20 cellular contexts compared by ENCODE assay signal in genomic region chr17:5901731-5902660, GRCh38.
DNase-seq lines count a peak whose midpoint lies in the region; TF ChIP-seq lines count a peak whose summit lies in the region.
"Had no signal": no experiment of that assay in that cellular context is flagged by ENCODE, and none has a peak within 500 bp of the region (broad histone marks: within the 10 kb centered on the region; RNA-seq: fewer than 3 reads in every experiment).

No MANE protein-coding gene starts in this region.

- no peak overlapping the region for H3K56ac ChIP-seq in H9 (ENCODE audit: insufficient read length, low read depth, low read length)

- no peak overlapping the region for H2BK15ac ChIP-seq in H9 (ENCODE audit: low read depth, low read length)

- H3K27ac Mint-ChIP-seq in H9, result peak overlapping the region in 2 of 3 experiments; percentile 8 to 49; a peak in 2 of 7 replicates
- no peak overlapping the region for H3K27ac Mint-ChIP-seq in endodermal cell
- peak overlapping the region; percentile 94 for H3K27ac Mint-ChIP-seq in neural progenitor cell
- H3K27ac Mint-ChIP-seq: B cell had no signal

- H3T11ph ChIP-seq in H9 (ENCODE audit: low read length), result no peak overlapping the region

- H3K27ac ChIP-seq in H9 (ENCODE audit: insufficient read length, low read depth, low read length), result no peak overlapping the region
- peak overlapping the region; percentile 79 for H3K27ac ChIP-seq in endodermal cell (ENCODE audit: low read depth, low read length)
- H3K27ac ChIP-seq in neural progenitor cell, result no peak overlapping the region
- H3K27ac ChIP-seq: A549, PC-9 had no signal

- H4K8ac ChIP-seq in H9 (replicated peaks; ENCODE audit: insufficient read length, low read depth, low read length), result no peak overlapping the region

- no peak overlapping the region for H4K91ac ChIP-seq in H9 (ENCODE audit: insufficient read length, low read depth, low read length)

- no peak overlapping the region for H2AFZ ChIP-seq in H9 (ENCODE audit: low read length)
- peak overlapping the region; percentile 42 for H2AFZ ChIP-seq in neural progenitor cell (replicated peaks)
- H2AFZ ChIP-seq: PC-9 had no signal

- H3K4me2 ChIP-seq in H9 (ENCODE audit: insufficient read depth, insufficient read length, low read length) (no peak overlapping the region), neural progenitor cell (no peak overlapping the region)
- H3K4me2 ChIP-seq: A549, PC-9 had no signal

- H3K79me1 ChIP-seq in H9 (ENCODE audit: insufficient read depth, low read depth, low read length, poor library complexity, severe bottlenecking), result no peaks in the 10 kb centered on the region

- H3K4me3 ChIP-seq in endodermal cell (ENCODE audit: low read length) (no peak overlapping the region), neural progenitor cell (no peak overlapping the region)
- H3K4me3 ChIP-seq: A549, GM12878, PC-9 had no signal

- peaks cover 2 to 20% (median 16%) of the 10 kb centered on the region in 3 experiments; a peak in 6 of 7 replicates for H3K36me3 Mint-ChIP-seq in H9 (ENCODE audit: insufficient read depth in 1 of 3, low read depth in 3 of 3)
- H3K36me3 Mint-ChIP-seq in endodermal cell (ENCODE audit: low read depth), result no peaks in the 10 kb centered on the region
- no peaks in the 10 kb centered on the region for H3K36me3 Mint-ChIP-seq in neural progenitor cell

- WGBS in H9 (ENCODE audit: extremely low coverage, insufficient read length, low lambda C conversion rate), result no CpG with 5 or more reads among the region's 17 CpGs
- 80 to 86% methylated on average over 13 to 17 of the region's 17 CpGs for WGBS in endodermal cell (ENCODE audit: insufficient coverage in 1 of 2, insufficient read length in 1 of 2), 2 experiments

- H3K4me3 Mint-ChIP-seq in H9 (no peak overlapping the region), endodermal cell (no peak overlapping the region), neural progenitor cell (no peak overlapping the region)
- H3K4me3 Mint-ChIP-seq: B cell had no signal

- no peak overlapping the region for H3K23ac ChIP-seq in H9 (ENCODE audit: insufficient read length, low read depth, low read length)

- H3K4ac ChIP-seq in H9 (ENCODE audit: low read depth, low read length), result no peak overlapping the region

- peak; percentile 88 for DNase-seq in ELF-1 (ENCODE audit: low read depth, low spot score)
- peak; percentile 40 for DNase-seq in H9
- peak; percentile 43 for DNase-seq in endodermal cell
- no peak for DNase-seq in neural progenitor cell (ENCODE audit: low spot score)
- no peak for DNase-seq in NCI-H2081 (lab: John Stamatoyannopoulos, UW)
- no peak for DNase-seq in NCI-H1048 (lab: John Stamatoyannopoulos, UW)
- no peak for DNase-seq in midbrain (lab: John Stamatoyannopoulos, UW)
- DNase-seq in C1 segment of cervical spinal cord (lab: John Stamatoyannopoulos, UW), result no peak
- DNase-seq: DMS79, HCEC 1CT, Kasumi-1, NCI-H1436, NCI-H1930, NCI-H345, PC-9, RPMI8226, SHP77 had no signal

- H3K27me3 ChIP-seq in H9 (ENCODE audit: insufficient read depth, low read length) (no peaks in the 10 kb centered on the region), endodermal cell (ENCODE audit: control insufficient read depth, insufficient read depth, low read length, poor library complexity, severe bottlenecking) (no peaks in the 10 kb centered on the region), neural progenitor cell (no peaks in the 10 kb centered on the region)

- no peaks in the 10 kb centered on the region for H3K23me2 ChIP-seq in H9 (ENCODE audit: insufficient read length, low read depth, low read length, poor library complexity, severe bottlenecking)

- H3K9ac ChIP-seq in H9 (ENCODE audit: extremely low read depth, insufficient read length, low read length) (no peak overlapping the region), endodermal cell (ENCODE audit: extremely low read depth, low read length, poor library complexity, severe bottlenecking) (no peak overlapping the region), neural progenitor cell (no peak overlapping the region)

- no peak overlapping the region for H3K14ac ChIP-seq in H9 (ENCODE audit: insufficient read depth, low read length)

- peaks cover 3% of the 10 kb centered on the region; the same call in 1 of the 2 replicates for H3K4me1 ChIP-seq in H9 (ENCODE audit: insufficient read depth, low read length)
- no peaks in the 10 kb centered on the region for H3K4me1 ChIP-seq in endodermal cell (ENCODE audit: control insufficient read depth, insufficient read depth, low read length)
- peaks cover 8% of the 10 kb centered on the region for H3K4me1 ChIP-seq in neural progenitor cell
- H3K4me1 ChIP-seq: A549 had no signal

- no peak overlapping the region for H4K5ac ChIP-seq in H9 (ENCODE audit: insufficient read length, low read depth, low read length)

- peaks cover 9% of the 10 kb centered on the region for H3F3A ChIP-seq in neural progenitor cell (ENCODE audit: low read depth)

- H3K4me1 Mint-ChIP-seq in H9 (peaks cover 26% of the 10 kb centered on the region in 2 experiments), endodermal cell (peaks cover 9% of the 10 kb centered on the region), neural progenitor cell (peaks cover 22% of the 10 kb centered on the region)
- H3K4me1 Mint-ChIP-seq: B cell had no signal

- H2BK120ac ChIP-seq in H9 (ENCODE audit: low read depth, low read length, poor library complexity, severe bottlenecking), result no peak overlapping the region

- TF ChIP-seq CTCF in H9 (conservative IDR thresholded peaks at IDR 0.05) (no peak), endodermal cell (conservative IDR thresholded peaks at IDR 0.05) (no peak), neural progenitor cell (IDR thresholded peaks at IDR 0.05) (no peak)

- no peak overlapping the region for H3K18ac ChIP-seq in H9 (ENCODE audit: insufficient read length, low read depth, low read length)

- no peak overlapping the region for H2BK12ac ChIP-seq in H9 (ENCODE audit: insufficient read length, low read depth, low read length)

- peaks cover 2% of the 10 kb centered on the region; the same call in 1 of the 2 replicates for H3K27me3 Mint-ChIP-seq in H9 (ENCODE audit: low read depth)
- peaks cover 7% of the 10 kb centered on the region for H3K27me3 Mint-ChIP-seq in endodermal cell (ENCODE audit: insufficient read depth)
- peaks cover 2% of the 10 kb centered on the region for H3K27me3 Mint-ChIP-seq in neural progenitor cell (ENCODE audit: insufficient read depth, low read depth)

- H3K36me3 ChIP-seq in endodermal cell (ENCODE audit: control insufficient read depth, insufficient read depth, low read length), result no peaks in the 10 kb centered on the region
- no peaks in the 10 kb centered on the region for H3K36me3 ChIP-seq in neural progenitor cell

- H3K9me3 Mint-ChIP-seq in H9 (peaks cover 17 to 26% of the 10 kb centered on the region in 2 experiments), endodermal cell (peaks cover 23% of the 10 kb centered on the region), neural progenitor cell (peaks cover 16% of the 10 kb centered on the region)

- H3K79me2 ChIP-seq in H9 (ENCODE audit: insufficient read depth, low read length) (no peaks in the 10 kb centered on the region), neural progenitor cell (ENCODE audit: low read depth) (no peaks in the 10 kb centered on the region)

- H2BK20ac ChIP-seq in H9 (ENCODE audit: low read depth, low read length, poor library complexity, severe bottlenecking), result no peak overlapping the region

- H2AK5ac ChIP-seq in H9 (ENCODE audit: insufficient read length, low read length), result no peak overlapping the region

- no peaks in the 10 kb centered on the region for H4K20me1 ChIP-seq in H9 (ENCODE audit: control insufficient read depth, insufficient read depth, insufficient read length)
- H4K20me1 ChIP-seq in neural progenitor cell (ENCODE audit: low read depth), result no peaks in the 10 kb centered on the region

- H3K9me3 ChIP-seq in H9 (ENCODE audit: control insufficient read depth, low read depth, low read length), result no peaks in the 10 kb centered on the region
- H3K9me3 ChIP-seq in endodermal cell (ENCODE audit: control insufficient read depth, low read length), result peaks cover 21% of the 10 kb centered on the region
- H3K9me3 ChIP-seq in neural progenitor cell (ENCODE audit: low read depth), result peaks cover 5% of the 10 kb centered on the region

- no peak overlapping the region for H2BK5ac ChIP-seq in H9 (ENCODE audit: insufficient read length, low read length)

Comparison
In these comparisons a context has a peak if more than half of its experiments do, and no peak if none do; other contexts are left out.
1. DNase-seq: peak in ELF-1 (single experiment), H9 (single experiment) and endodermal cell (single experiment); none in neural progenitor cell (single experiment), NCI-H2081 (0 of 2), NCI-H1048 (single experiment), midbrain (single experiment) and C1 segment of cervical spinal cord (0 of 14).